Comparison of ENCODE assay signal across 10 cellular contexts in genomic region chr14:34496007-34496678, GRCh38. TPM values are rescaled to one million over a fixed set of nuclear protein-coding genes. Genes with fewer than 3 reads are reported as not detected.
A peak's percentile ranks its signal among the peaks of the same experiment; 100 is the strongest.
DNase-seq lines count a peak whose midpoint lies in the region; ATAC-seq, FAIRE-seq and TF ChIP-seq lines count a peak whose summit lies in the region.
"Had no signal": no experiment of that assay in that cellular context is flagged by ENCODE, and none has a peak within 500 bp of the region (broad histone marks: within the 10 kb centered on the region; RNA-seq: fewer than 3 reads in every experiment).

No MANE protein-coding gene starts in this region.

- H3K27me3 ChIP-seq in astrocyte (ENCODE audit: insufficient read depth, low read length) (no peaks in the 10 kb centered on the region), heart right ventricle (no peaks in the 10 kb centered on the region), MM.1S (replicated peaks; ENCODE audit: insufficient read depth, low read length) (no peaks in the 10 kb centered on the region)

- TF ChIP-seq POLR2A in A549 (IDR thresholded peaks at IDR 0.05; ENCODE audit: low read length) = no peak

- H2AFZ ChIP-seq in astrocyte (ENCODE audit: low read depth, low read length) = peak overlapping the region; percentile 81
- H2AFZ ChIP-seq in MM.1S (ENCODE audit: low read length) = no peak overlapping the region

- H3K9me3 Mint-ChIP-seq in astrocyte (ENCODE audit: unreplicated experiment) (no peaks in the 10 kb centered on the region), osteocyte (ENCODE audit: unreplicated experiment) (no peaks in the 10 kb centered on the region)

- H3K79me2 ChIP-seq in astrocyte (ENCODE audit: insufficient read depth, low read length) (no peaks in the 10 kb centered on the region), MM.1S (ENCODE audit: low read length) (no peaks in the 10 kb centered on the region)

- H3K27ac Mint-ChIP-seq in astrocyte (ENCODE audit: unreplicated experiment) (peak overlapping the region; percentile 99), osteocyte (ENCODE audit: unreplicated experiment) (peak overlapping the region; percentile 90), T-helper 17 cell (no peak overlapping the region)

- H3K9ac ChIP-seq in astrocyte (ENCODE audit: low read length) (no peak overlapping the region), MM.1S (ENCODE audit: low read length) (no peak overlapping the region)

- POLR2A ChIA-PET in A549 (lab: Yijun Ruan, JAX) = interaction anchor here (0.7 to 1.7 kb wide), 5 partner anchors 34 to 193 kb away, joined by 3 to 26 read pairs (median 7); partner anchors contain the start of gene SPTSSA

- no peak for TF ChIP-seq EP300 in A549 (IDR thresholded peaks at IDR 0.05)

- H3K36me3 ChIP-seq in astrocyte (ENCODE audit: insufficient read depth, low read length) (no peaks in the 10 kb centered on the region), heart right ventricle (no peaks in the 10 kb centered on the region), MM.1S (replicated peaks; ENCODE audit: insufficient read depth, low read length) (no peaks in the 10 kb centered on the region)

- H4K20me1 ChIP-seq in astrocyte (ENCODE audit: insufficient read depth, low read length) = no peaks in the 10 kb centered on the region
- no peaks in the 10 kb centered on the region for H4K20me1 ChIP-seq in MM.1S (ENCODE audit: insufficient read depth, low read length)

- WGBS in A549 (ENCODE audit: missing lambda C conversion rate) = 81% methylated on average over 11 of the region's 11 CpGs
- 81 to 94% methylated on average over 11 of the region's 11 CpGs for WGBS in heart right ventricle, 2 donors

- H3K27me3 Mint-ChIP-seq in astrocyte (ENCODE audit: low read depth, unreplicated experiment) (no peaks in the 10 kb centered on the region), osteocyte (ENCODE audit: unreplicated experiment) (no peaks in the 10 kb centered on the region), T-helper 17 cell (peaks cover 4% of the 10 kb centered on the region)

- no peak overlapping the region for H3K4me3 ChIP-seq in A549
- H3K4me3 ChIP-seq in astrocyte (ENCODE audit: insufficient read depth, low read depth, low read length) = no peak overlapping the region
- peak overlapping the region in 1 of 10 donors; percentile 17 for H3K4me3 ChIP-seq in heart right ventricle
- H3K4me3 ChIP-seq in MM.1S (ENCODE audit: low read length) = no peak overlapping the region

- H3K9me3 ChIP-seq in A549 (no peaks in the 10 kb centered on the region), astrocyte (ENCODE audit: insufficient read depth, low read depth, low read length) (no peaks in the 10 kb centered on the region), heart right ventricle (no peaks in the 10 kb centered on the region), T-helper 17 cell (ENCODE audit: control insufficient read depth, low read length, poor library complexity, severe bottlenecking) (no peaks in the 10 kb centered on the region), MM.1S (replicated peaks; ENCODE audit: insufficient read depth, low read length) (no peaks in the 10 kb centered on the region)

- FAIRE-seq in A549 (lab: Jason Lieb, UNC) (no peak), astrocyte (lab: Jason Lieb, UNC) (no peak)

- no peaks in the 10 kb centered on the region for H3K9me2 ChIP-seq in MM.1S (replicated peaks; ENCODE audit: insufficient read depth, low read length)

- TF ChIP-seq RAD21 in A549 (conservative IDR thresholded peaks at IDR 0.05 in 1 of 2, IDR thresholded peaks at IDR 0.05 in 1 of 2) = no peak

- H3K36me3 Mint-ChIP-seq in astrocyte (ENCODE audit: low read depth, unreplicated experiment) = no peaks in the 10 kb centered on the region
- H3K36me3 Mint-ChIP-seq in osteocyte (ENCODE audit: unreplicated experiment) = no peaks in the 10 kb centered on the region
- peaks cover 1% of the 10 kb centered on the region for H3K36me3 Mint-ChIP-seq in T-helper 17 cell (ENCODE audit: low read depth)

- CTCF ChIA-PET in A549 (lab: Yijun Ruan, JAX) = interaction anchor here (0.5 to 7.1 kb wide), 9 partner anchors 14 to 483 kb away, joined by 3 to 104 read pairs (median 3); no protein-coding TSS in a partner anchor

- TF ChIP-seq CTCF in A549 (IDR thresholded peaks at IDR 0.05) (no peak), astrocyte (IDR thresholded peaks at IDR 0.05; ENCODE audit: insufficient read depth, low read depth, low read length) (no peak), heart right ventricle (IDR thresholded peaks at IDR 0.05) (no peak), osteocyte (IDR thresholded peaks at IDR 0.05) (no peak), MM.1S (IDR thresholded peaks at IDR 0.05; ENCODE audit: low read length) (no peak)

- H3K4me3 Mint-ChIP-seq in astrocyte (ENCODE audit: unreplicated experiment) (no peak overlapping the region), osteocyte (ENCODE audit: unreplicated experiment) (no peak overlapping the region), T-helper 17 cell (no peak overlapping the region)

- H3K4me1 Mint-ChIP-seq in astrocyte (ENCODE audit: low read depth, unreplicated experiment) (peaks cover 14% of the 10 kb centered on the region), osteocyte (ENCODE audit: unreplicated experiment) (peaks cover 22% of the 10 kb centered on the region), T-helper 17 cell (no peaks in the 10 kb centered on the region)

- H3K27ac ChIP-seq in A549 = peak overlapping the region; percentile 89 to 95
- peak overlapping the region; percentile 97 for H3K27ac ChIP-seq in astrocyte (ENCODE audit: low read depth, low read length)
- H3K27ac ChIP-seq in heart right ventricle = peak overlapping the region in 9 of 10 donors; percentile 25 to 82 (median 53)
- H3K27ac ChIP-seq in MM.1S (ENCODE audit: low read length) = no peak overlapping the region

- H3K4me2 ChIP-seq in A549 = peak overlapping the region; percentile 83
- H3K4me2 ChIP-seq in astrocyte (ENCODE audit: low read length) = peak overlapping the region; percentile 63
- H3K4me2 ChIP-seq in MM.1S (ENCODE audit: low read depth, low read length) = no peak overlapping the region

- ATAC-seq in A549 (no peak; a peak in 1 of 6 replicates), heart right ventricle (peak in 6 of 8 donors; percentile 15 to 84 (median 47)), T-helper 17 cell (no peak), HG03469 (IDR thresholded peaks at IDR 0.05; ENCODE audit: unreplicated experiment) (no peak), GM18502 (IDR thresholded peaks at IDR 0.05; ENCODE audit: poor library complexity, unreplicated experiment) (no peak)

- peaks cover 47% of the 10 kb centered on the region for H3K4me1 ChIP-seq in A549
- H3K4me1 ChIP-seq in astrocyte (ENCODE audit: insufficient read depth, low read length) = peaks cover 16% of the 10 kb centered on the region
- peaks cover 0 to 17% (median 0%) of the 10 kb centered on the region in 9 donors for H3K4me1 ChIP-seq in heart right ventricle
- no peaks in the 10 kb centered on the region for H3K4me1 ChIP-seq in MM.1S (ENCODE audit: low read length)

- intact Hi-C loops in heart right ventricle (cut with DNase I) = loop anchor here in 7 of 10 donors (2.0 to 10.0 kb wide), 4 partner anchors 131 to 165 kb away; no protein-coding TSS in a partner anchor

- no peaks in the 10 kb centered on the region for H3F3A ChIP-seq in MM.1S (ENCODE audit: insufficient read depth, low read length)

- DNase-seq in A549 (ENCODE audit: low read depth in 1 of 2, low spot score in 1 of 2) (no peak), astrocyte (ENCODE audit: low read depth) (peak; percentile 7), heart right ventricle (peak; percentile 20 to 32), osteocyte (ENCODE audit: extremely low spot score, unreplicated experiment) (no peak), T-helper 17 cell (no peak), MM.1S (no peak)
- DNase-seq: activated CD8-positive, alpha-beta memory T cell treated with anti-CD3 and anti-CD28 coated beads, Interleukin-2, amount 50 U/mL, for 48 hours; NCI-H2171 had no signal

TF ChIP-seq in A549, 52 proteins besides CTCF, POLR2A, EP300 and RAD21 (continues in another document):
- TF ChIP-seq, protein P1, sequence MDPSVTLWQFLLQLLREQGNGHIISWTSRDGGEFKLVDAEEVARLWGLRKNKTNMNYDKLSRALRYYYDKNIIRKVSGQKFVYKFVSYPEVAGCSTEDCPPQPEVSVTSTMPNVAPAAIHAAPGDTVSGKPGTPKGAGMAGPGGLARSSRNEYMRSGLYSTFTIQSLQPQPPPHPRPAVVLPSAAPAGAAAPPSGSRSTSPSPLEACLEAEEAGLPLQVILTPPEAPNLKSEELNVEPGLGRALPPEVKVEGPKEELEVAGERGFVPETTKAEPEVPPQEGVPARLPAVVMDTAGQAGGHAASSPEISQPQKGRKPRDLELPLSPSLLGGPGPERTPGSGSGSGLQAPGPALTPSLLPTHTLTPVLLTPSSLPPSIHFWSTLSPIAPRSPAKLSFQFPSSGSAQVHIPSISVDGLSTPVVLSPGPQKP (IDR thresholded peaks at IDR 0.05; ENCODE audit: low read depth, low read length) = no peak
- TF ChIP-seq MAFK (IDR thresholded peaks at IDR 0.05; ENCODE audit: partially characterized antibody) = no peak

RNA-seq across cellular contexts. Expression of gene SPTSSA, which starts 34.1 kb away (rescaled TPM):
- 91.6 and 105 TPM in 2 replicates for polyA plus RNA-seq in A549 (2011; rRNA removed)
- 70.8 and 71.7 TPM in 2 replicates for polyA plus RNA-seq in A549 (2012; cell fraction: cytosol; rRNA removed)
- polyA plus RNA-seq in A549 (2012; cell fraction: nucleus; rRNA removed) = 14.5 and 19.8 TPM in 2 replicates
- 35.6 to 68.0 TPM (median 65.3 TPM) in 3 replicates for polyA plus RNA-seq in A549 (2017; fragmentation: RNase III; extraction: RNeasy Plus Mini Kit Qiagen cat#74134 plus additional on column Dnase treatment)
- polyA minus RNA-seq in A549 (2011; rRNA and poly(A)+ RNA removed) = 31.5 and 37.6 TPM in 2 replicates
- 23.5 and 26.6 TPM in 2 replicates for total RNA-seq in astrocyte
- total RNA-seq in heart right ventricle = 10 to 100 TPM in 9 of 10 donors, 1 to 10 TPM in 1; 9.7 to 21.3 (median 11.5) TPM
- 10 to 100 TPM; 24.4 to 30.7 TPM for polyA plus RNA-seq in heart right ventricle
- total RNA-seq in osteocyte = 17.8 and 18.6 TPM in 2 replicates
- 1 to 10 TPM; 2.5 to 3.1 TPM for total RNA-seq in T-helper 17 cell

RNA-seq across cellular contexts. Expression of gene EAPP, which starts 43.4 kb away (rescaled TPM):
- 62.3 and 93.0 TPM in 2 replicates for polyA plus RNA-seq in A549 (2011; rRNA removed)
- polyA plus RNA-seq in A549 (2012; cell fraction: cytosol; rRNA removed) = 20.1 and 22.2 TPM in 2 replicates
- 7.5 and 9.0 TPM in 2 replicates for polyA plus RNA-seq in A549 (2012; cell fraction: nucleus; rRNA removed)
- polyA plus RNA-seq in A549 (2017; fragmentation: RNase III; extraction: RNeasy Plus Mini Kit Qiagen cat#74134 plus additional on column Dnase treatment) = 41.2 to 49.1 TPM (median 44.6 TPM) in 3 replicates
- 23.3 and 23.4 TPM in 2 replicates for polyA minus RNA-seq in A549 (2011; rRNA and poly(A)+ RNA removed)
- 47.9 and 52.5 TPM in 2 replicates for total RNA-seq in astrocyte
- 10 to 100 TPM; 16.4 to 24.5 (median 20.1) TPM for total RNA-seq in heart right ventricle
- polyA plus RNA-seq in heart right ventricle = 10 to 100 TPM; 18.8 to 20.1 TPM
- total RNA-seq in osteocyte = 38.3 and 42.0 TPM in 2 replicates
- total RNA-seq in T-helper 17 cell = 10 to 100 TPM; 64.7 to 67.6 TPM

Comparison
In these comparisons a context has a peak if more than half of its experiments do, and no peak if none do; other contexts are left out.
1. ATAC-seq: peak in heart right ventricle (6 of 8); none in A549 (0 of 2), T-helper 17 cell (single experiment), HG03469 (single experiment) and GM18502 (single experiment).
2. DNase-seq: peak in astrocyte (single experiment) and heart right ventricle (2 of 2); none in A549 (0 of 2), osteocyte (single experiment), T-helper 17 cell (0 of 3) and MM.1S (single experiment).